ENCODE assay signal across 1 cellular context in genomic region chr19:48955308-48955958, GRCh38.
TF ChIP-seq lines count a peak whose summit lies in the region.

No MANE protein-coding gene starts in this region.

TF ChIP-seq in endothelial cell of umbilical vein, 7 proteins besides CTCF, POLR2A, EP300 and RAD21:
- no peak for TF ChIP-seq MYC (IDR thresholded peaks at IDR 0.05; ENCODE audit: low read depth, low read length)
- no peak for TF ChIP-seq MAX (IDR thresholded peaks at IDR 0.05; ENCODE audit: insufficient read depth, insufficient read length)
- no peak for TF ChIP-seq JUN (IDR thresholded peaks at IDR 0.05; ENCODE audit: borderline replicate concordance, insufficient read depth, insufficient read length, low read depth)
- TF ChIP-seq FOS (IDR thresholded peaks at IDR 0.05; ENCODE audit: borderline replicate concordance, insufficient read depth, low read length): no peak
- TF ChIP-seq GATA2 (IDR thresholded peaks at IDR 0.05; ENCODE audit: insufficient read depth, insufficient read length, low read depth, low read length): no peak
- no peak for TF ChIP-seq EZH2 (IDR thresholded peaks at IDR 0.05; ENCODE audit: borderline replicate concordance, low read depth, low read length, severe bottlenecking)
- TF ChIP-seq POLR2AphosphoS5 (IDR thresholded peaks at IDR 0.05; ENCODE audit: insufficient read depth, low read depth, low read length): no peak
